Comparison of ENCODE assay signal across 24 cellular contexts in genomic region chr9:124471761-124472160, GRCh38.
"Had no signal": no experiment of that assay in that cellular context is flagged by ENCODE, and none has a peak within 500 bp of the region (broad histone marks: within the 10 kb centered on the region; RNA-seq: fewer than 3 reads in every experiment).

No MANE protein-coding gene starts in this region.

- ATAC-seq: activated CD8-positive, alpha-beta T cell treated with anti-CD3 and anti-CD28 coated beads, Interleukin-2, amount 10 ng/mL, durations not matched to agents 7 days and 5 days; PC-3; T-helper 17 cell; WTC11 had no signal

- H3K4me3 ChIP-seq: adrenal gland had no signal

- H3K36me3 ChIP-seq: adrenal gland had no signal

- H3K9me3 ChIP-seq: adrenal gland had no signal

- H3K27ac ChIP-seq: adrenal gland had no signal

- H3K27me3 ChIP-seq: adrenal gland had no signal

- DNase-seq: activated CD4-positive, alpha-beta T cell treated with anti-CD3 and anti-CD28 coated beads for 48 hours; activated CD4-positive, alpha-beta T cell treated with anti-CD3 and anti-CD28 coated beads, Interleukin-2, amount 50 U/mL, for 4 hours; activated CD4-positive, CD25-positive, alpha-beta regulatory T cell treated with anti-CD3 and anti-CD28 coated beads, Interleukin-2, amount 50 U/mL, for 72 hours; activated CD8-positive, alpha-beta memory T cell treated with anti-CD3 and anti-CD28 coated beads, Interleukin-2, amount 50 U/mL, for 48 hours; activated CD8-positive, alpha-beta T cell treated with anti-CD3 and anti-CD28 coated beads, Interleukin-2, amount 10 ng/mL, durations not matched to agents 7 days and 5 days; activated naive CD4-positive, alpha-beta T cell treated with anti-CD3 and anti-CD28 coated beads, Interleukin-2, amount 50 U/mL, for 16 hours; activated naive CD8-positive, alpha-beta T cell treated with anti-CD3 and anti-CD28 coated beads, Interleukin-2, amount 10 ng/mL, durations not matched to agents 7 days and 5 days; activated T-cell treated with anti-CD3 and anti-CD28 coated beads, Interleukin-2, amount 50 U/mL, for 1 hour; adrenal gland; anterior cingulate cortex; cerebellar nuclear complex; KG1; NCI-H1048; NCI-H1436 treated with DMSO at 0.1 percent for 48 hours; NCI-H1930; NCI-H2107; NCI-H2227 treated with DMSO at 0.1 percent for 48 hours; NCI-H446 treated with DMSO at 0.1 percent for 48 hours; NCI-H524 treated with DMSO at 0.1 percent for 48 hours; PC-3; SHP77 treated with DMSO at 0.1 percent for 48 hours; T-helper 17 cell; T-helper 9 cell had no signal

- H3K4me1 ChIP-seq: adrenal gland had no signal
